Comparison of ENCODE assay signal across 1 cellular context in genomic region chr20:44609511-44610312, GRCh38.
TF ChIP-seq lines count a peak whose summit lies in the region.

No MANE protein-coding gene starts in this region.

TF ChIP-seq in A549, 52 proteins besides CTCF, POLR2A, EP300 and RAD21 (continued from another document):
- no peak for TF ChIP-seq CHD4 (IDR thresholded peaks at IDR 0.05; ENCODE audit: borderline replicate concordance)
